ENCODE assay signal across 1 cellular context in the genomic region with DNA sequence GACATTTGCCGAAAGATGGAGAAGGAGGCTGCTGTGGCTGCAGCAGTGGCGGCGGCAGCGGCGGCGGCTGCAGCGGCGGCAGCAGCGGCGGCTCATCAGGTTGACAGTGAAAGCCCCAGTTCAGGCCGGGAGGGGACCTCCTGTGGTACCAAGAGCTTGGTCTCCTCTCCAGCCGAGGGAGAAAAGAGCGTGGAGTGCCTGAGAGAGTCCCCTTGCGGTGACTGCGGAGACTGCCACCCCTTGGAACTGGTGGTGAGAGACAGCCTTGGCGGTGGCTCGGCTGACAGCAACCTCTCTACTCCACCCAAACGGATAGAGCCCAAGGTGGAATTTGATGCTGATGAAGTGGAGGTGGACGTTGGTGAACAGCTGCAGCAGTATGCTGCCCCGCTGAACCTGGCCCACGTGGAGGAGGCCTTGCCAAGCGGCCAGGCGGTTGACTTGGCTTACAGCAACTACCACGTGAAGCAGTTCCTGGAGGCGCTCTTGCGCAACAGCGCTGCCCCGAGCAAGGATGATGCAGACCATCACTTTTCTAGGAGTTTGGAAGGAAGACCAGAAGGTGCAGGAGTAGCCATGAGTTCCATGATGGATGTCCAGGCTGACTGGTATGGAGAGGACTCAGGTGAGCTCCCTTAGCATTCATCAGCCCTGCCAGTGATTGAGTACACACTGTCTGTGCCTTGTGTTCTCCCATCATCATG.
TF ChIP-seq lines count a peak whose summit lies in the region.

No MANE protein-coding gene starts in this region.

TF ChIP-seq in GM23338, 12 proteins besides CTCF, POLR2A, EP300 and RAD21 (continued from another document):
- TF ChIP-seq EZH2phosphoT487 (IDR thresholded peaks at IDR 0.05; ENCODE audit: unreplicated experiment) (no peak), CREB1 (CRISPR knock-in tag; IDR thresholded peaks at IDR 0.05; ENCODE audit: low read depth) (no peak), STAT1 (IDR thresholded peaks at IDR 0.05; ENCODE audit: unreplicated experiment) (no peak), JUNB (IDR thresholded peaks at IDR 0.05; ENCODE audit: unreplicated experiment) (no peak)
